ENCODE assay signal across 8 cellular contexts in genomic region chr15:74958908-74959642, GRCh38. TPM values are rescaled to one million over a fixed set of nuclear protein-coding genes. Genes with fewer than 3 reads are reported as not detected.
DNase-seq lines count a peak whose midpoint lies in the region; ATAC-seq, FAIRE-seq and TF ChIP-seq lines count a peak whose summit lies in the region.
"Had no signal": no experiment of that assay in that cellular context is flagged by ENCODE, and none has a peak within 500 bp of the region (broad histone marks: within the 10 kb centered on the region; RNA-seq: fewer than 3 reads in every experiment).

No MANE protein-coding gene starts in this region.

- H3K9me3 ChIP-seq in HUES64 (ENCODE audit: insufficient read depth, low read depth, low read length) = no peaks in the 10 kb centered on the region
- no peaks in the 10 kb centered on the region for H3K9me3 ChIP-seq in adipocyte (ENCODE audit: control insufficient read depth, low read length)
- H3K9me3 ChIP-seq in kidney (ENCODE audit: control insufficient read depth in 1 of 2, low read length in 2 of 2) = no peaks in the 10 kb centered on the region
- no peaks in the 10 kb centered on the region for H3K9me3 ChIP-seq in spleen

- TF ChIP-seq POLR2A in spleen (IDR thresholded peaks at IDR 0.05) = no peak

- no peak for ATAC-seq in GM19397 (IDR thresholded peaks at IDR 0.05; ENCODE audit: unreplicated experiment)
- no peak for ATAC-seq in HG02938 (IDR thresholded peaks at IDR 0.05; ENCODE audit: unreplicated experiment)

- no peak for DNase-seq in adipocyte (ENCODE audit: low read depth)
- peak; percentile 70 for DNase-seq in kidney
- no peak for DNase-seq in spleen
- no peak for DNase-seq in DMS114 treated with DMSO at 0.1 percent for 48 hours (lab: John Stamatoyannopoulos, UW; ENCODE audit: unreplicated experiment)
- DNase-seq: midbrain had no signal

- intact Hi-C loops in kidney (cut with DNase I) (no loop called here), spleen (cut with DNase I; ENCODE audit: low total_unique reads) (no loop called here)

- 2% methylated on average over 51 of the region's 51 CpGs for WGBS in HUES64
- 4 to 8% (median 5%) methylated on average over 48 to 51 of the region's 51 CpGs for WGBS in spleen, 5 donors

- H3K4me1 ChIP-seq in HUES64 (ENCODE audit: insufficient read depth, low read length) (peaks cover 16% of the 10 kb centered on the region), adipocyte (ENCODE audit: control insufficient read depth, insufficient read depth, low read length) (peaks cover 34% of the 10 kb centered on the region), kidney (ENCODE audit: control insufficient read depth in 1 of 2, insufficient read depth in 1 of 2, low read depth in 1 of 2, low read length in 2 of 2) (peaks cover 12 to 18% of the 10 kb centered on the region in 2 donors), spleen (peaks cover 32 to 64% (median 55%) of the 10 kb centered on the region in 6 donors)

- no peak overlapping the region for H3K9ac ChIP-seq in HUES64 (ENCODE audit: low read depth, low read length)
- peak overlapping the region; percentile 78 for H3K9ac ChIP-seq in adipocyte (ENCODE audit: low read length)
- H3K9ac ChIP-seq in kidney (ENCODE audit: low read length in 2 of 2) = peak overlapping the region in 1 of 2 donors; percentile 46

- H3K27me3 ChIP-seq in HUES64 (ENCODE audit: insufficient read depth, low read length) = peaks cover 58% of the 10 kb centered on the region
- peaks cover 18% of the 10 kb centered on the region for H3K27me3 ChIP-seq in adipocyte (replicated peaks; ENCODE audit: control insufficient read depth, insufficient read depth, low read length)
- peaks cover 7 to 63% (median 28%) of the 10 kb centered on the region in 7 donors for H3K27me3 ChIP-seq in spleen (replicated peaks in 1 of 7)

- no peak for TF ChIP-seq CTCF in kidney (IDR thresholded peaks at IDR 0.05; ENCODE audit: borderline replicate concordance, extremely low read depth, insufficient read depth)
- TF ChIP-seq CTCF in spleen (IDR thresholded peaks at IDR 0.05 in 8 of 11, conservative IDR thresholded peaks at IDR 0.05 in 3 of 11) = no peak

- no peaks in the 10 kb centered on the region for H3K36me3 ChIP-seq in HUES64 (ENCODE audit: insufficient read depth, low read length)
- H3K36me3 ChIP-seq in adipocyte (ENCODE audit: control insufficient read depth, insufficient read depth, low read length, severe bottlenecking) = no peaks in the 10 kb centered on the region
- no peaks in the 10 kb centered on the region for H3K36me3 ChIP-seq in kidney (ENCODE audit: control insufficient read depth in 1 of 2, insufficient read depth in 2 of 2, low read length in 2 of 2)
- H3K36me3 ChIP-seq in spleen = no peaks in the 10 kb centered on the region

- peak overlapping the region; percentile 62 for H3K4me3 ChIP-seq in HUES64 (ENCODE audit: low read length)
- peak overlapping the region; percentile 76 for H3K4me3 ChIP-seq in adipocyte (ENCODE audit: low read length)
- H3K4me3 ChIP-seq in kidney (ENCODE audit: low read length in 2 of 2) = peak overlapping the region; percentile 28 to 55
- peak overlapping the region; percentile 12 to 89 (median 66) for H3K4me3 ChIP-seq in spleen

- no peak for FAIRE-seq in kidney (lab: Jason Lieb, UNC)

- H3K27ac ChIP-seq in HUES64 (ENCODE audit: low read depth, low read length) (no peak overlapping the region), kidney (ENCODE audit: low read depth in 2 of 2, low read length in 2 of 2) (no peak overlapping the region), spleen (peak overlapping the region in 4 of 8 donors; percentile 5 to 52 (median 42))

RNA-seq across cellular contexts. Expression of gene RPP25, which starts 2.5 kb away (rescaled TPM):
- polyA plus RNA-seq in HUES64 (2013, experiment 1 of 2) = 10.2 TPM
- polyA plus RNA-seq in HUES64 (2013, experiment 2 of 2) = 11.5 TPM
- total RNA-seq in kidney (7.2 TPM), spleen (10 to 100 TPM in 6 of 7 donors, 1 to 10 TPM in 1; 7.9 to 18.9 (median 15.4) TPM)
- polyA plus RNA-seq in kidney (ENCODE audit: insufficient read depth, low read depth, low replicate concordance) (7.3 TPM), spleen (10 to 100 TPM in 2 of 3 donors, 1 to 10 TPM in 1; 4.6 to 11.4 (median 10.9) TPM)

RNA-seq across cellular contexts. Expression of gene COX5A, which starts 21.2 kb away (rescaled TPM):
- polyA plus RNA-seq in HUES64 (2013, experiment 1 of 2) = 327 TPM
- polyA plus RNA-seq in HUES64 (2013, experiment 2 of 2) = 346 TPM
- total RNA-seq in kidney (150 TPM), spleen (100 to 1,000 TPM in 4 of 7 donors, 10 to 100 TPM in 3; 83.2 to 122 (median 108) TPM)
- polyA plus RNA-seq in kidney (ENCODE audit: insufficient read depth, low read depth, low replicate concordance) (701 TPM), spleen (100 to 1,000 TPM; 142 to 247 (median 221) TPM)

RNA-seq across cellular contexts. Expression of gene SCAMP5, which starts 36.3 kb away (rescaled TPM):
- 25.0 TPM for polyA plus RNA-seq in HUES64 (2013, experiment 1 of 2)
- polyA plus RNA-seq in HUES64 (2013, experiment 2 of 2) = 29.3 TPM
- total RNA-seq in kidney (13.4 TPM), spleen (10 to 100 TPM in 3 of 7 donors, 1 to 10 TPM in 4; 6.6 to 20.0 (median 8.7) TPM)
- polyA plus RNA-seq in kidney (ENCODE audit: insufficient read depth, low read depth, low replicate concordance) (29.5 TPM), spleen (1 to 10 TPM; 1.8 to 7.1 (median 3.8) TPM)

RNA-seq across cellular contexts. Expression of gene FAM219B, which starts 52.4 kb away (rescaled TPM):
- polyA plus RNA-seq in HUES64 (2013, experiment 1 of 2) = 28.8 TPM
- polyA plus RNA-seq in HUES64 (2013, experiment 2 of 2) = 28.1 TPM
- 76.5 TPM for total RNA-seq in kidney
- polyA plus RNA-seq in kidney (ENCODE audit: insufficient read depth, low read depth, low replicate concordance) = 41.7 TPM
- 100 to 1,000 TPM in 1 of 7 donors, 10 to 100 TPM in 6; 54.6 to 103 (median 69.8) TPM for total RNA-seq in spleen
- polyA plus RNA-seq in spleen = 10 to 100 TPM; 18.6 to 31.3 (median 20.1) TPM
